Comparison of ENCODE assay signal across 24 cellular contexts in genomic region chr12:122519418-122519817, GRCh38. TPM values are rescaled to one million over a fixed set of nuclear protein-coding genes. Genes with fewer than 3 reads are reported as not detected.
DNase-seq lines count a peak whose midpoint lies in the region; ATAC-seq and TF ChIP-seq lines count a peak whose summit lies in the region.
"Had no signal": no experiment of that assay in that cellular context is flagged by ENCODE, and none has a peak within 500 bp of the region (broad histone marks: within the 10 kb centered on the region; RNA-seq: fewer than 3 reads in every experiment).

No MANE protein-coding gene starts in this region.

- no peaks in the 10 kb centered on the region for H3F3A ChIP-seq in Loucy (ENCODE audit: low read depth)

- no peak for ATAC-seq in activated CD4-positive, alpha-beta T cell treated with anti-CD3 and anti-CD28 coated beads for 36 hours
- no peak for ATAC-seq in GM19328 (IDR thresholded peaks at IDR 0.05; ENCODE audit: unreplicated experiment)
- ATAC-seq: left lung; SK-N-SH treated with all-trans-retinoic acid at 6 μM for 48 hours; stimulated activated naive CD8-positive, alpha-beta T cell treated with anti-CD3 and anti-CD28 coated beads, Interleukin-15, Interleukin-2, amounts not matched to agents 100 U/mL and 50 U/mL, for 24 hours had no signal

- CTCF ChIA-PET in activated CD4-positive, alpha-beta T cell treated with anti-CD3 and anti-CD28 coated beads for 36 hours (lab: Charles Lee): interaction anchor here (0.5 to 1.4 kb wide), 5 partner anchors 12 to 724 kb away, joined by 3 to 4 read pairs (median 3); no protein-coding TSS in a partner anchor

- POLR2A ChIA-PET in activated CD4-positive, alpha-beta T cell treated with anti-CD3 and anti-CD28 coated beads for 36 hours (lab: Charles Lee): interaction anchor here (0.6 kb wide), 2 partner anchors 11 to 14 kb away, joined by 4 to 5 read pairs; no protein-coding TSS in a partner anchor

- peak overlapping the region; percentile 89 for H3K4me2 ChIP-seq in Loucy (ENCODE audit: low read depth, low read length, poor library complexity, severe bottlenecking)

- H3K27me3 ChIP-seq in Loucy (ENCODE audit: insufficient read depth, low read length, poor library complexity, severe bottlenecking) (no peaks in the 10 kb centered on the region), endodermal cell (ENCODE audit: control insufficient read depth, insufficient read depth, low read length, poor library complexity, severe bottlenecking) (no peaks in the 10 kb centered on the region)
- H3K27me3 ChIP-seq: brain microvascular endothelial cell, left lung, neutrophil had no signal

- peaks cover 69% of the 10 kb centered on the region for H3K4me1 Mint-ChIP-seq in activated CD4-positive, alpha-beta T cell treated with anti-CD3 and anti-CD28 coated beads for 36 hours
- peaks cover 18% of the 10 kb centered on the region for H3K4me1 Mint-ChIP-seq in endodermal cell
- peaks cover 15% of the 10 kb centered on the region for H3K4me1 Mint-ChIP-seq in endothelial cell (ENCODE audit: unreplicated experiment)

- H3K36me3 ChIP-seq in Loucy (ENCODE audit: insufficient read depth, low read length) (peaks cover 84% of the 10 kb centered on the region), endodermal cell (ENCODE audit: control insufficient read depth, insufficient read depth, low read length) (peaks cover 100% of the 10 kb centered on the region)

- TF ChIP-seq CTCF in Loucy (conservative IDR thresholded peaks at IDR 0.05; ENCODE audit: low read length): no peak
- TF ChIP-seq CTCF in endodermal cell (conservative IDR thresholded peaks at IDR 0.05): peak; percentile 27
- TF ChIP-seq CTCF in endothelial cell (IDR thresholded peaks at IDR 0.05; ENCODE audit: unreplicated experiment): no peak

- no CpG with 5 or more reads among the region's 1 CpG for WGBS in endodermal cell (ENCODE audit: insufficient coverage in 1 of 2, insufficient read length in 1 of 2), 2 experiments

- H3K9me3 ChIP-seq in Loucy (ENCODE audit: insufficient read depth, low read depth, low read length) (no peaks in the 10 kb centered on the region), endodermal cell (ENCODE audit: control insufficient read depth, low read length) (no peaks in the 10 kb centered on the region)
- H3K9me3 ChIP-seq: Caco-2, left lung, neutrophil, prostate gland had no signal

- H2AFZ ChIP-seq in Loucy (ENCODE audit: low read length): no peak overlapping the region

- no peak overlapping the region for H3K4me3 Mint-ChIP-seq in activated CD4-positive, alpha-beta T cell treated with anti-CD3 and anti-CD28 coated beads for 36 hours
- H3K4me3 Mint-ChIP-seq in endodermal cell: no peak overlapping the region
- H3K4me3 Mint-ChIP-seq in endothelial cell (ENCODE audit: unreplicated experiment): no peak overlapping the region

- no peak for DNase-seq in activated CD4-positive, alpha-beta T cell treated with anti-CD3 and anti-CD28 coated beads for 36 hours
- no peak for DNase-seq in activated CD4-positive, alpha-beta T cell treated with anti-CD3 and anti-CD28 coated beads for 4 hours
- DNase-seq in AG08395 (ENCODE audit: low spot score) (peak; percentile 11), endodermal cell (no peak), endothelial cell (ENCODE audit: low spot score) (no peak), SIG-M5 (lab: John Stamatoyannopoulos, UW) (no peak)
- DNase-seq: activated CD4-positive, alpha-beta T cell treated with anti-CD3 and anti-CD28 coated beads, Interleukin-2, amount 50 U/mL, for 1 hour; activated gamma-delta T cell; brain microvascular endothelial cell; Caco-2; GDM1; Karpas-422; left lung; mesendoderm; NCI-H1048; NCI-H1694; NCI-H446 treated with DMSO at 0.1 percent for 48 hours; stimulated activated naive CD8-positive, alpha-beta T cell treated with anti-CD3 and anti-CD28 coated beads, Interleukin-15, Interleukin-2, amounts not matched to agents 100 U/mL and 50 U/mL, for 24 hours; T1000 had no signal

- H3K9me3 Mint-ChIP-seq in activated CD4-positive, alpha-beta T cell treated with anti-CD3 and anti-CD28 coated beads for 36 hours (ENCODE audit: low read depth): no peaks in the 10 kb centered on the region
- H3K9me3 Mint-ChIP-seq in endodermal cell (no peaks in the 10 kb centered on the region), endothelial cell (ENCODE audit: unreplicated experiment) (no peaks in the 10 kb centered on the region)

- peaks cover 99% of the 10 kb centered on the region for H3K79me2 ChIP-seq in Loucy (ENCODE audit: insufficient read depth, low read length)

- H4K20me1 ChIP-seq in Loucy (ENCODE audit: insufficient read depth, low read length, poor library complexity, severe bottlenecking): peaks cover 89% of the 10 kb centered on the region

- H3K9me2 ChIP-seq in Loucy (replicated peaks; ENCODE audit: low read depth, low read length): no peaks in the 10 kb centered on the region

- H3K4me1 ChIP-seq in Loucy (ENCODE audit: insufficient read depth, low read length, poor library complexity, severe bottlenecking) (peaks cover 50% of the 10 kb centered on the region), endodermal cell (ENCODE audit: control insufficient read depth, insufficient read depth, low read length) (peaks cover 5% of the 10 kb centered on the region)
- H3K4me1 ChIP-seq: prostate gland had no signal

- H3K9ac ChIP-seq in Loucy (ENCODE audit: low read depth, low read length, poor library complexity, severe bottlenecking) (peak overlapping the region; percentile 14), endodermal cell (ENCODE audit: extremely low read depth, low read length, poor library complexity, severe bottlenecking) (no peak overlapping the region)

- H3K27ac ChIP-seq in endodermal cell (ENCODE audit: low read depth, low read length): no peak overlapping the region
- H3K27ac ChIP-seq: left lung, neutrophil, prostate gland had no signal

- H3K4me3 ChIP-seq in Loucy (ENCODE audit: low read length, poor library complexity, severe bottlenecking) (peak overlapping the region; percentile 31), endodermal cell (ENCODE audit: low read length) (no peak overlapping the region)
- H3K4me3 ChIP-seq: left lung, prostate gland had no signal

- peak overlapping the region; percentile 37 for H3K27ac Mint-ChIP-seq in activated CD4-positive, alpha-beta T cell treated with anti-CD3 and anti-CD28 coated beads for 36 hours
- H3K27ac Mint-ChIP-seq in endodermal cell (no peak overlapping the region), endothelial cell (ENCODE audit: unreplicated experiment) (no peak overlapping the region)

- intact Hi-C loops in activated CD4-positive, alpha-beta T cell treated with anti-CD3 and anti-CD28 coated beads for 36 hours (cut with DNase I, micrococcal nuclease): loop anchor here in 1 of 2 experiments (1.0 kb wide), 1 partner anchor 14 kb away; no protein-coding TSS in a partner anchor

- H3K27me3 Mint-ChIP-seq in activated CD4-positive, alpha-beta T cell treated with anti-CD3 and anti-CD28 coated beads for 36 hours: no peaks in the 10 kb centered on the region
- H3K27me3 Mint-ChIP-seq in endodermal cell (ENCODE audit: insufficient read depth) (no peaks in the 10 kb centered on the region), endothelial cell (ENCODE audit: unreplicated experiment) (no peaks in the 10 kb centered on the region)

- H3K36me3 Mint-ChIP-seq in activated CD4-positive, alpha-beta T cell treated with anti-CD3 and anti-CD28 coated beads for 36 hours (ENCODE audit: low read depth): peaks cover 84% of the 10 kb centered on the region
- peaks cover 84% of the 10 kb centered on the region for H3K36me3 Mint-ChIP-seq in endodermal cell (ENCODE audit: low read depth)
- peaks cover 54% of the 10 kb centered on the region for H3K36me3 Mint-ChIP-seq in endothelial cell (ENCODE audit: low read depth, unreplicated experiment)

RNA-seq across cellular contexts. Expression of gene RSRC2, which starts 7.3 kb away (rescaled TPM):
- total RNA-seq in activated CD4-positive, alpha-beta T cell treated with anti-CD3 and anti-CD28 coated beads for 36 hours: 100 to 1,000 TPM in 1 of 2 experiments, 10 to 100 TPM in 1; 92.7 to 105 TPM
- total RNA-seq in endodermal cell (100 to 1,000 TPM in 1 of 2 donors, 10 to 100 TPM in 1; 88.1 to 111 TPM), endothelial cell (ENCODE audit: unreplicated experiment) (75.2 TPM)
- 105 TPM for polyA plus RNA-seq in endodermal cell (2013, experiment 1 of 2)
- polyA plus RNA-seq in endodermal cell (2013, experiment 2 of 2): 99.7 TPM

RNA-seq across cellular contexts. Expression of gene KNTC1, which starts 7.6 kb away (rescaled TPM):
- total RNA-seq in activated CD4-positive, alpha-beta T cell treated with anti-CD3 and anti-CD28 coated beads for 36 hours: 100 to 1,000 TPM; 136 to 175 TPM
- 100 to 1,000 TPM in 1 of 2 donors, 10 to 100 TPM in 1; 86.7 to 115 TPM for total RNA-seq in endodermal cell
- 91.5 TPM for polyA plus RNA-seq in endodermal cell (2013, experiment 1 of 2)
- polyA plus RNA-seq in endodermal cell (2013, experiment 2 of 2): 92.4 TPM
- total RNA-seq in endothelial cell (ENCODE audit: unreplicated experiment): 32.6 TPM

RNA-seq across cellular contexts. Expression of gene ZCCHC8, which starts 18.7 kb away (rescaled TPM):
- total RNA-seq in activated CD4-positive, alpha-beta T cell treated with anti-CD3 and anti-CD28 coated beads for 36 hours: 10 to 100 TPM; 34.7 to 39.1 TPM
- total RNA-seq in endodermal cell: 10 to 100 TPM; 26.2 to 26.3 TPM
- polyA plus RNA-seq in endodermal cell (2013, experiment 1 of 2): 29.1 TPM
- polyA plus RNA-seq in endodermal cell (2013, experiment 2 of 2): 27.7 TPM
- total RNA-seq in endothelial cell (ENCODE audit: unreplicated experiment): 18.6 TPM
